8 cellular contexts compared by ENCODE assay signal in the genomic region with DNA sequence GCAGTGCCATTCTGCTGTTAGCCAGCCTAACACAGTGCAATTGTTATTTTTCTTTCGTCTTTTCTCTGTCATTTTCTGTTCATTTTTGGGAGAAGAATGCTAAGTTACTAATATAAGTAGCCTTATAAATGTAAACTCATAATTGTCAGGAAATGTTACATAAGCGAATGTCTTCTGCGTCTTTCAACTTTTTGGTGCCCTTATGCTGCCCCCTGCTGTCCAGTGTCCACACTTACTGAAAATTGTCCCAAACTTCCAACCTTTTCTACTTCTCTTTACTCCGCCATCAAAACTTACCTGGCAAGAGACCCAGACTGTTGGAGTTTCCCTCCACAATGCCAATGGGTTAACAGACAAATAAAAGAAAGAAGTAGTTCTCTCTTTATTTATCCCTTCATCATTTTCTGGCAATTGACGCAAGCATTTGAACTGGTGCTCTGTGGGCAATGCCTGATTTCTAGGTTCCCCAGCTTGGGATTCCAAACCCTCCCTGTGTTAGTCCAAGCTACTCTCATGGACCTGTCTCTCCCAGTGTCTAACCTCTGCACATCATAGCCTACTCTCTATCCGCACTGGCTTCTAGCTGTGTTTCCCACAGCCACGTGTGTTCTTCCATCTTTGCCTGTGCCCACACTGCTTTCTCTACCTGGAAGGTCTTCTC. TPM values are rescaled to one million over a fixed set of nuclear protein-coding genes. Genes with fewer than 3 reads are reported as not detected.
A peak's percentile ranks its signal among the peaks of the same experiment; 100 is the strongest.
DNase-seq lines count a peak whose midpoint lies in the region; ATAC-seq and TF ChIP-seq lines count a peak whose summit lies in the region.

No MANE protein-coding gene starts in this region.

- TF ChIP-seq CTCF in NB4 (IDR thresholded peaks at IDR 0.05; ENCODE audit: low read depth, low read length) = peak; percentile 43

- H3K4me3 ChIP-seq in NB4 (ENCODE audit: low read depth, low read length) = no peak overlapping the region

- TF ChIP-seq POLR2A in NB4 (IDR thresholded peaks at IDR 0.05; ENCODE audit: extremely low read depth, insufficient read length) = no peak

- DNase-seq in SIG-M5 treated with dmso at 0.1 percent for 504 hours (lab: John Stamatoyannopoulos, UW; ENCODE audit: unreplicated experiment) (peak; percentile 65), SIG-M5 (lab: John Stamatoyannopoulos, UW) (no peak), NB4 (ENCODE audit: low read depth) (peak; percentile 73), cerebellar cortex (ENCODE audit: low spot score) (peak; percentile 84), left colon (peak; percentile 69 to 73), mesenteric fat pad (ENCODE audit: low spot score) (no peak)
- peak; percentile 61 for DNase-seq in activated CD4-positive, alpha-beta T cell treated with anti-CD3 and anti-CD28 coated beads for 1 hour
- peak; percentile 72 for DNase-seq in stimulated activated CD4-positive, alpha-beta T cell treated with anti-CD3 and anti-CD28 coated beads, Interleukin-4, amount 100 ng/mL, for 1 hour

- peak; percentile 60 for ATAC-seq in left colon

- intact Hi-C loops in left colon (cut with DNase I, micrococcal nuclease) = no loop called here

RNA-seq across cellular contexts. Expression of gene EPC1, which starts 21.0 kb away (rescaled TPM):
- total RNA-seq in left colon (10 to 100 TPM; 32.3 to 36.9 TPM), mesenteric fat pad (26.8 TPM)

Comparison
In these comparisons a context has a peak if more than half of its experiments do, and no peak if none do; other contexts are left out.
1. DNase-seq: peak in SIG-M5 treated with dmso at 0.1 percent for 504 hours (single experiment), NB4 (single experiment), activated CD4-positive, alpha-beta T cell treated with anti-CD3 and anti-CD28 coated beads for 1 hour (single experiment), cerebellar cortex (single experiment), left colon (2 of 2) and stimulated activated CD4-positive, alpha-beta T cell treated with anti-CD3 and anti-CD28 coated beads, Interleukin-4, amount 100 ng/mL, for 1 hour (single experiment); none in SIG-M5 (single experiment) and mesenteric fat pad (single experiment).